In genomic region chr11:694563-695331, GRCh38 we compare ENCODE assay signal across 8 cellular contexts. TPM values are rescaled to one million over a fixed set of nuclear protein-coding genes. Genes with fewer than 3 reads are reported as not detected.
DNase-seq lines count a peak whose midpoint lies in the region; ATAC-seq, FAIRE-seq and TF ChIP-seq lines count a peak whose summit lies in the region.

Gene DEAF1 (minus strand): TSS chr11:695222. CDS start chr11:695047, 175 bp downstream.

- H3K36me3 Mint-ChIP-seq in T-cell: no peaks in the 10 kb centered on the region
- H3K36me3 Mint-ChIP-seq in type B pancreatic cell: no peaks in the 10 kb centered on the region

- H3K4me3 Mint-ChIP-seq in T-cell: peak within 1 kb of the TSS; percentile 84 to 88 (median 88)
- H3K4me3 Mint-ChIP-seq in type B pancreatic cell: peak within 1 kb of the TSS; percentile 90

- peaks cover 51 to 55% (median 53%) of the 10 kb centered on the region in 3 donors for H3K4me1 Mint-ChIP-seq in T-cell
- peaks cover 38% of the 10 kb centered on the region for H3K4me1 Mint-ChIP-seq in type B pancreatic cell (ENCODE audit: unreplicated experiment)

- POLR2A ChIA-PET in T-cell (lab: Charles Lee): interaction anchor here (0.6 to 1.0 kb wide), 3 partner anchors 33 to 148 kb away, joined by 3 to 6 read pairs (median 4); partner anchors contain the start of gene POLR2L (in 1 of the 2)

- H3K9me3 Mint-ChIP-seq in T-cell (no peaks in the 10 kb centered on the region), type B pancreatic cell (no peaks in the 10 kb centered on the region)

- FAIRE-seq in GM12891 (lab: Jason Lieb, UNC): peak; percentile 99

- H3K4me1 ChIP-seq in adrenal gland (replicated peaks in 1 of 2) (peaks cover 29 to 37% of the 10 kb centered on the region in 2 donors), heart left ventricle (peaks cover 8 to 45% (median 32%) of the 10 kb centered on the region in 12 donors)

- H3K27me3 ChIP-seq in adrenal gland (no peaks in the 10 kb centered on the region), heart left ventricle (no peaks in the 10 kb centered on the region)

- 3 to 6% (median 3%) methylated on average over 20 to 103 of the region's 108 CpGs for WGBS in adrenal gland, 4 donors
- WGBS in heart left ventricle, 4 donors: 3 to 13% (median 7%) methylated on average over 30 to 108 of the region's 108 CpGs

- ATAC-seq in HG02798 (IDR thresholded peaks at IDR 0.05; ENCODE audit: poor library complexity, unreplicated experiment) (peak; percentile 83), T-cell (replicated peaks in 1 of 4) (peak; percentile 72 to 87 (median 84)), heart left ventricle (peak; percentile 88 to 94 (median 91))

- CTCF ChIA-PET in T-cell (lab: Charles Lee): interaction anchor here (0.5 to 2.3 kb wide), 2 partner anchors 32 to 105 kb away, joined by 3 to 14 read pairs; no protein-coding TSS in a partner anchor

- H3K27ac ChIP-seq in adrenal gland: peak within 1 kb of the TSS; percentile 99 to 100 (median 100)
- H3K27ac ChIP-seq in heart left ventricle: peak within 1 kb of the TSS; percentile 98 to 100 (median 100)

- TF ChIP-seq POLR2A in GM12891 (IDR thresholded peaks at IDR 0.05; ENCODE audit: low read depth, low read length) (no peak), adrenal gland (IDR thresholded peaks at IDR 0.05) (peak in 1 of 2 donors; percentile 7), heart left ventricle (IDR thresholded peaks at IDR 0.05) (no peak)

- H3K36me3 ChIP-seq in adrenal gland (replicated peaks in 1 of 2) (peaks cover 0 to 6% of the 10 kb centered on the region in 2 donors), heart left ventricle (peaks cover 0 to 21% (median 4%) of the 10 kb centered on the region in 9 donors)

- peak within 1 kb of the TSS; percentile 94 to 96 for H3K27ac Mint-ChIP-seq in T-cell
- peak within 1 kb of the TSS; percentile 95 for H3K27ac Mint-ChIP-seq in type B pancreatic cell

- H3K27me3 Mint-ChIP-seq in T-cell: no peaks in the 10 kb centered on the region
- H3K27me3 Mint-ChIP-seq in type B pancreatic cell: no peaks in the 10 kb centered on the region

- DNase-seq in GM12891 (ENCODE audit: insufficient read length, low spot score) (peak; percentile 80), NCI-H1436 (lab: John Stamatoyannopoulos, UW) (peak; percentile 94), T-cell (peak; percentile 92 to 100 (median 98)), adrenal gland (peak; percentile 98 to 100 (median 99)), heart left ventricle (peak; percentile 99 to 100 (median 99)), pons (ENCODE audit: low spot score) (peak; percentile 92), type B pancreatic cell (ENCODE audit: extremely low spot score, unreplicated experiment) (peak; percentile 100)

- H3K4me3 ChIP-seq in adrenal gland (peak within 1 kb of the TSS in 3 of 4 donors; percentile 73 to 87 (median 78)), heart left ventricle (peak within 1 kb of the TSS; percentile 61 to 99 (median 94))

- TF ChIP-seq CTCF in adrenal gland (IDR thresholded peaks at IDR 0.05) (peak in 1 of 6 experiments; percentile 2), heart left ventricle (IDR thresholded peaks at IDR 0.05) (no peak), type B pancreatic cell (conservative IDR thresholded peaks at IDR 0.05) (no peak)

- H3K9me3 ChIP-seq in adrenal gland (replicated peaks in 1 of 3) (no peaks in the 10 kb centered on the region), heart left ventricle (no peaks in the 10 kb centered on the region)

- intact Hi-C loops in adrenal gland (cut with DNase I): no loop called here
- intact Hi-C loops in heart left ventricle (cut with DNase I): loop anchor here in 2 of 10 donors (5.0 kb wide), 2 partner anchors 82 to 127 kb away; no protein-coding TSS in a partner anchor

TF ChIP-seq in GM12891, 5 proteins besides CTCF, POLR2A, EP300 and RAD21:
- TF ChIP-seq TAF1 (IDR thresholded peaks at IDR 0.05; ENCODE audit: low read depth, low read length) (no peak), PAX5 (IDR thresholded peaks at IDR 0.05; ENCODE audit: insufficient read depth, low read length, severe bottlenecking) (no peak), POLR2AphosphoS5 (IDR thresholded peaks at IDR 0.05; ENCODE audit: low read depth, low read length) (no peak), POU2F2 (IDR thresholded peaks at IDR 0.05; ENCODE audit: low read depth, low read length) (no peak), SPI1 (IDR thresholded peaks at IDR 0.05; ENCODE audit: low read depth, low read length) (no peak)

RNA-seq across cellular contexts. Expression of gene DEAF1, which starts in this region (rescaled TPM):
- 21.8 TPM for polyA plus RNA-seq in GM12891 (2012; ENCODE audit: low read depth, missing spikeins)
- total RNA-seq in T-cell (100 to 1,000 TPM in 1 of 5 donors, 10 to 100 TPM in 4; 55.8 to 121 (median 57.3) TPM), adrenal gland (10 to 100 TPM; 32.8 to 57.3 (median 53.7) TPM), heart left ventricle (10 to 100 TPM; 11.8 to 25.6 (median 15.1) TPM), type B pancreatic cell (ENCODE audit: low replicate concordance) (41.0 and 48.1 TPM in 2 replicates)
- polyA plus RNA-seq in adrenal gland (100 to 1,000 TPM in 1 of 3 donors, 10 to 100 TPM in 2; 20.6 to 131 (median 67.0) TPM), heart left ventricle (10 to 100 TPM; 14.3 to 17.8 TPM)

Comparison
In these comparisons a context has a peak if more than half of its experiments do, and no peak if none do; other contexts are left out.
1. Peak in every context shown above with its lines: DNase-seq, ATAC-seq, H3K4me3 ChIP-seq and H3K27ac ChIP-seq.